Comparison of ENCODE assay signal across 12 cellular contexts in genomic region chr9:129164246-129164930, GRCh38. TPM values are rescaled to one million over a fixed set of nuclear protein-coding genes. Genes with fewer than 3 reads are reported as not detected.
A peak's percentile ranks its signal among the peaks of the same experiment; 100 is the strongest.
DNase-seq lines count a peak whose midpoint lies in the region; TF ChIP-seq lines count a peak whose summit lies in the region.
"Had no signal": no experiment of that assay in that cellular context is flagged by ENCODE, and none has a peak within 500 bp of the region (broad histone marks: within the 10 kb centered on the region; RNA-seq: fewer than 3 reads in every experiment).

No MANE protein-coding gene starts in this region.

- peaks cover 13% of the 10 kb centered on the region for H3F3A ChIP-seq in neural progenitor cell (ENCODE audit: low read depth)

- peak overlapping the region; percentile 57 for H3K27ac ChIP-seq in AG04450 (ENCODE audit: low read depth, low read length)
- peak overlapping the region; percentile 51 for H3K27ac ChIP-seq in neural progenitor cell

- no peaks in the 10 kb centered on the region for H3K36me3 ChIP-seq in neural progenitor cell

- peaks cover 11% of the 10 kb centered on the region for H3K4me1 ChIP-seq in neural progenitor cell

- H3K36me3 Mint-ChIP-seq in neural progenitor cell = peaks cover 11% of the 10 kb centered on the region
- H3K36me3 Mint-ChIP-seq: naive thymus-derived CD8-positive, alpha-beta T cell had no signal

- H3K4me3 Mint-ChIP-seq in neural progenitor cell = no peak overlapping the region
- H3K4me3 Mint-ChIP-seq: B cell had no signal

- H3K9me3 ChIP-seq in AG04450 (ENCODE audit: control insufficient read depth, insufficient read depth, low read length) (peaks cover 17% of the 10 kb centered on the region), neural progenitor cell (ENCODE audit: low read depth) (no peaks in the 10 kb centered on the region)

- POLR2A ChIA-PET in AG04450 (lab: Yijun Ruan, JAX) = interaction anchor here (0.7 to 1.0 kb wide), 2 partner anchors 14 to 383 kb away, joined by 4 to 5 read pairs; partner anchors contain the start of gene IER5L

- no peak overlapping the region for H2AFZ ChIP-seq in neural progenitor cell (replicated peaks)

- peaks cover 35% of the 10 kb centered on the region for H3K4me1 Mint-ChIP-seq in neural progenitor cell

- no peak for DNase-seq in AG04450 (ENCODE audit: low read depth, low spot score)
- peak; percentile 90 for DNase-seq in SW480 (ENCODE audit: low spot score)
- DNase-seq in fibroblast of villous mesenchyme (ENCODE audit: low read depth) = peak; percentile 62
- peak; percentile 57 for DNase-seq in neural progenitor cell (ENCODE audit: low spot score)
- no peak for DNase-seq in posterior cingulate gyrus
- DNase-seq in NCI-H2107 treated with DMSO at 0.1 percent for 48 hours (lab: John Stamatoyannopoulos, UW; ENCODE audit: unreplicated experiment) = no peak
- DNase-seq in A172 (ENCODE audit: low spot score) = no peak
- DNase-seq in COR-L47 (lab: John Stamatoyannopoulos, UW) = no peak
- DNase-seq: naive thymus-derived CD8-positive, alpha-beta T cell; T-helper 2 cell had no signal

- H3K27me3 Mint-ChIP-seq in neural progenitor cell (ENCODE audit: insufficient read depth, low read depth) = peaks cover 4% of the 10 kb centered on the region
- H3K27me3 Mint-ChIP-seq: naive thymus-derived CD8-positive, alpha-beta T cell had no signal

- H3K9me3 Mint-ChIP-seq in neural progenitor cell = peaks cover 3% of the 10 kb centered on the region
- H3K9me3 Mint-ChIP-seq: naive thymus-derived CD8-positive, alpha-beta T cell had no signal

- H4K20me1 ChIP-seq in neural progenitor cell (ENCODE audit: low read depth) = no peaks in the 10 kb centered on the region

- CTCF ChIA-PET in AG04450 (lab: Charles Lee) = interaction anchor here (1.5 to 13.5 kb wide), 3 partner anchors 10 to 33 kb away, joined by 4 to 145 read pairs (median 16); no protein-coding TSS in a partner anchor

- no peak overlapping the region for H3K4me2 ChIP-seq in neural progenitor cell

- peak overlapping the region; percentile 68 for H3K27ac Mint-ChIP-seq in neural progenitor cell
- H3K27ac Mint-ChIP-seq: B cell; naive thymus-derived CD8-positive, alpha-beta T cell had no signal

- no peak overlapping the region for H3K4me3 ChIP-seq in AG04450 (ENCODE audit: low read depth, low read length)
- H3K4me3 ChIP-seq in fibroblast of villous mesenchyme (ENCODE audit: low read depth, low read length) = no peak overlapping the region
- H3K4me3 ChIP-seq in neural progenitor cell = no peak overlapping the region
- H3K4me3 ChIP-seq: GM12878 had no signal

- no peaks in the 10 kb centered on the region for H3K27me3 ChIP-seq in AG04450 (ENCODE audit: control insufficient read depth, insufficient read depth, low read length)
- no peaks in the 10 kb centered on the region for H3K27me3 ChIP-seq in neural progenitor cell

- TF ChIP-seq CTCF in AG04450 (IDR thresholded peaks at IDR 0.05; ENCODE audit: low read depth, low read length) (no peak), fibroblast of villous mesenchyme (IDR thresholded peaks at IDR 0.05; ENCODE audit: insufficient read depth, low read depth, low read length) (no peak), neural progenitor cell (IDR thresholded peaks at IDR 0.05) (no peak)

- intact Hi-C loops in posterior cingulate gyrus (cut with DNase I) = no loop called here

- no peak overlapping the region for H3K9ac ChIP-seq in neural progenitor cell

- H3K79me2 ChIP-seq in neural progenitor cell (ENCODE audit: low read depth) = no peaks in the 10 kb centered on the region

RNA-seq across cellular contexts. Expression of gene IER5L, which starts 13.7 kb away (rescaled TPM):
- polyA plus RNA-seq in AG04450 (2011; rRNA removed) = 4.9 TPM in 2 replicates
- polyA minus RNA-seq in AG04450 (2011; rRNA and poly(A)+ RNA removed) = 4.7 and 6.5 TPM in 2 replicates
- total RNA-seq in fibroblast of villous mesenchyme (60.5 and 75.7 TPM in 2 replicates), neural progenitor cell (ENCODE audit: low replicate concordance) (12.2 and 32.7 TPM in 2 replicates)
- 53.3 and 55.8 TPM in 2 replicates for total RNA-seq in A172 (2014; rRNA removed; shearing (Covaris generic))

RNA-seq across cellular contexts. Expression of gene PTPA, which starts 53.2 kb away (rescaled TPM):
- polyA plus RNA-seq in AG04450 (2011; rRNA removed) = 140 and 159 TPM in 2 replicates
- 141 and 154 TPM in 2 replicates for polyA minus RNA-seq in AG04450 (2011; rRNA and poly(A)+ RNA removed)
- total RNA-seq in fibroblast of villous mesenchyme = 133 and 136 TPM in 2 replicates
- 82.4 and 133 TPM in 2 replicates for total RNA-seq in neural progenitor cell (ENCODE audit: low replicate concordance)
- 150 and 174 TPM in 2 replicates for total RNA-seq in A172 (2014; rRNA removed; shearing (Covaris generic))

RNA-seq across cellular contexts. Expression of gene CRAT, which starts 53.8 kb away (rescaled TPM):
- 24.3 and 29.3 TPM in 2 replicates for polyA plus RNA-seq in AG04450 (2011; rRNA removed)
- polyA minus RNA-seq in AG04450 (2011; rRNA and poly(A)+ RNA removed) = 24.9 and 35.0 TPM in 2 replicates
- total RNA-seq in fibroblast of villous mesenchyme = 33.2 and 38.7 TPM in 2 replicates
- 10.1 and 19.3 TPM in 2 replicates for total RNA-seq in neural progenitor cell (ENCODE audit: low replicate concordance)
- total RNA-seq in A172 (2014; rRNA removed; shearing (Covaris generic)) = 52.7 and 69.4 TPM in 2 replicates

Comparison
In these comparisons a context has a peak if more than half of its experiments do, and no peak if none do; other contexts are left out.
1. DNase-seq: peak in SW480 (single experiment), fibroblast of villous mesenchyme (single experiment) and neural progenitor cell (single experiment); none in AG04450 (single experiment), posterior cingulate gyrus (0 of 10), NCI-H2107 treated with DMSO at 0.1 percent for 48 hours (single experiment), A172 (single experiment) and COR-L47 (single experiment).